Comparison of ENCODE assay signal across 1 cellular context in the genomic region with DNA sequence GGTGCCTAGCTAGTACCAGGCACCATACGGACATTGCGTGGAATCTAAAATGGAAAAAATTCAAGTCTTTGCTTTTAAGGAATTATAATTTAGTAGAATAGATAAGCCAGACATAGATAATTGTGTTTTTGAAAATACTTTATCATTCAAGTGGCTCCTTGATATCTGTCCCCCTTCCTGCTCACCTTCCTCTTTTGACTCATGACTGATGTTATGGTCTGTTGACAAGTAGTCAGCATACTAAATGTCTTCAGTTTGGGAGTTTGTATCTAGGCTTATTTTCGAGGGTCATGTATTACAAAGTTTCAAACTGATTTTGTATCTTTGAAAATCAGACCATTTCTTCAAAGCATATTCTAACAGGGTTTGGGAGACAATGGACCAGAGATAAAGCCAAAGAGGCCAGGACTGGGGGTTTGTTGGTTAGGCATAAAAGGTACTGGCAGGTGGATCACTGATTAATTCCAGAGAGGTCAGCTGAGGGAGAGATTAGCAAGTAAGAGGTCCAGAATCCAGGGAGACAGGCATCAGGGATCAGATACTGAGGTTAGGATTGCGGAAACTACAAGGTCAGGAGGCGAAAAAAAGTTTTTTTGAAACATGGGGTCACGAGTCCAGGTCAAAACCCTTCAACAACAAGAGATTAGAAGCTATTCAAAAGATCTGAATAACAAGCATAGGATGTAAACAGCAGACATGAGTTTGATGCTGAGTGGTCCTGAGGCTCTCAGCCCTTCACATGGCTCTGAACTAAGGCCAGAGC.
TF ChIP-seq lines count a peak whose summit lies in the region.

No MANE protein-coding gene starts in this region.

TF ChIP-seq in HepG2, 621 proteins besides CTCF, POLR2A, EP300 and RAD21 (continued from another document):
- TF ChIP-seq, protein P1, sequence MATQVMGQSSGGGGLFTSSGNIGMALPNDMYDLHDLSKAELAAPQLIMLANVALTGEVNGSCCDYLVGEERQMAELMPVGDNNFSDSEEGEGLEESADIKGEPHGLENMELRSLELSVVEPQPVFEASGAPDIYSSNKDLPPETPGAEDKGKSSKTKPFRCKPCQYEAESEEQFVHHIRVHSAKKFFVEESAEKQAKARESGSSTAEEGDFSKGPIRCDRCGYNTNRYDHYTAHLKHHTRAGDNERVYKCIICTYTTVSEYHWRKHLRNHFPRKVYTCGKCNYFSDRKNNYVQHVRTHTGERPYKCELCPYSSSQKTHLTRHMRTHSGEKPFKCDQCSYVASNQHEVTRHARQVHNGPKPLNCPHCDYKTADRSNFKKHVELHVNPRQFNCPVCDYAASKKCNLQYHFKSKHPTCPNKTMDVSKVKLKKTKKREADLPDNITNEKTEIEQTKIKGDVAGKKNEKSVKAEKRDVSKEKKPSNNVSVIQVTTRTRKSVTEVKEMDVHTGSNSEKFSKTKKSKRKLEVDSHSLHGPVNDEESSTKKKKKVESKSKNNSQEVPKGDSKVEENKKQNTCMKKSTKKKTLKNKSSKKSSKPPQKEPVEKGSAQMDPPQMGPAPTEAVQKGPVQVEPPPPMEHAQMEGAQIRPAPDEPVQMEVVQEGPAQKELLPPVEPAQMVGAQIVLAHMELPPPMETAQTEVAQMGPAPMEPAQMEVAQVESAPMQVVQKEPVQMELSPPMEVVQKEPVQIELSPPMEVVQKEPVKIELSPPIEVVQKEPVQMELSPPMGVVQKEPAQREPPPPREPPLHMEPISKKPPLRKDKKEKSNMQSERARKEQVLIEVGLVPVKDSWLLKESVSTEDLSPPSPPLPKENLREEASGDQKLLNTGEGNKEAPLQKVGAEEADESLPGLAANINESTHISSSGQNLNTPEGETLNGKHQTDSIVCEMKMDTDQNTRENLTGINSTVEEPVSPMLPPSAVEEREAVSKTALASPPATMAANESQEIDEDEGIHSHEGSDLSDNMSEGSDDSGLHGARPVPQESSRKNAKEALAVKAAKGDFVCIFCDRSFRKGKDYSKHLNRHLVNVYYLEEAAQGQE (IDR thresholded peaks at IDR 0.05; ENCODE audit: borderline replicate concordance in 1 of 2, low read depth in 1 of 2, low read length in 2 of 2): peak in 1 of 2 experiments; percentile 65; a peak in 1 of 4 replicates
- TF ChIP-seq, protein P2, sequence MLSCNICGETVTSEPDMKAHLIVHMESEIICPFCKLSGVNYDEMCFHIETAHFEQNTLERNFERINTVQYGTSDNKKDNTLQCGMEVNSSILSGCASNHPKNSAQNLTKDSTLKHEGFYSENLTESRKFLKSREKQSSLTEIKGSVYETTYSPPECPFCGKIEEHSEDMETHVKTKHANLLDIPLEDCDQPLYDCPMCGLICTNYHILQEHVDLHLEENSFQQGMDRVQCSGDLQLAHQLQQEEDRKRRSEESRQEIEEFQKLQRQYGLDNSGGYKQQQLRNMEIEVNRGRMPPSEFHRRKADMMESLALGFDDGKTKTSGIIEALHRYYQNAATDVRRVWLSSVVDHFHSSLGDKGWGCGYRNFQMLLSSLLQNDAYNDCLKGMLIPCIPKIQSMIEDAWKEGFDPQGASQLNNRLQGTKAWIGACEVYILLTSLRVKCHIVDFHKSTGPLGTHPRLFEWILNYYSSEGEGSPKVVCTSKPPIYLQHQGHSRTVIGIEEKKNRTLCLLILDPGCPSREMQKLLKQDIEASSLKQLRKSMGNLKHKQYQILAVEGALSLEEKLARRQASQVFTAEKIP (CRISPR knock-in tag; IDR thresholded peaks at IDR 0.05; ENCODE audit: borderline replicate concordance): no peak
- TF ChIP-seq KDM1A (CRISPR knock-in tag; IDR thresholded peaks at IDR 0.05) (peak; percentile 89), KAT2B (IDR thresholded peaks at IDR 0.05; ENCODE audit: borderline replicate concordance, low read depth, low read length) (no peak), HES4 (CRISPR knock-in tag; IDR thresholded peaks at IDR 0.05; ENCODE audit: borderline replicate concordance) (no peak), ZNF225 (CRISPR knock-in tag; IDR thresholded peaks at IDR 0.05) (no peak), FOXO1 (CRISPR knock-in tag; IDR thresholded peaks at IDR 0.05) (peak; percentile 99), ZMYM3 (CRISPR knock-in tag; IDR thresholded peaks at IDR 0.05) (peak; percentile 75; the same call in 1 of the 2 replicates), CBX1 (IDR thresholded peaks at IDR 0.05; ENCODE audit: low read depth) (no peak), ZC3H13 (CRISPR knock-in tag; IDR thresholded peaks at IDR 0.05) (0 out of 2 replicates have a peak, but pooled peaks have one; percentile 49), ZNF883 (CRISPR knock-in tag; IDR thresholded peaks at IDR 0.05; ENCODE audit: not compliant biosample characterization) (no peak), ZNF644 (CRISPR knock-in tag; IDR thresholded peaks at IDR 0.05; ENCODE audit: low read depth) (peak; percentile 61; the same call in 1 of the 2 replicates), SRSF4 (IDR thresholded peaks at IDR 0.05; ENCODE audit: low read depth, low read length, poor library complexity, severe bottlenecking) (no peak), KDM3A (CRISPR knock-in tag; IDR thresholded peaks at IDR 0.05; ENCODE audit: low read depth) (no peak), ZNF496 (CRISPR knock-in tag; IDR thresholded peaks at IDR 0.05; ENCODE audit: insufficient replicate concordance) (no peak), PHF21A (CRISPR knock-in tag; IDR thresholded peaks at IDR 0.05) (peak; percentile 81), RARA (CRISPR knock-in tag; IDR thresholded peaks at IDR 0.05) (peak; percentile 97), FOXA1 (IDR thresholded peaks at IDR 0.05) (no peak), FOXA1 (CRISPR knock-in tag; IDR thresholded peaks at IDR 0.05) (peak; percentile 90), CREB1 (IDR thresholded peaks at IDR 0.05) (no peak), CREB1 (CRISPR knock-in tag; IDR thresholded peaks at IDR 0.05) (peak; percentile 65), ZNF607 (CRISPR knock-in tag; IDR thresholded peaks at IDR 0.05; ENCODE audit: borderline replicate concordance) (no peak), HMG20B (CRISPR knock-in tag; conservative IDR thresholded peaks at IDR 0.05) (peak; percentile 91), CENPT (CRISPR knock-in tag; IDR thresholded peaks at IDR 0.05; ENCODE audit: low read depth) (no peak), JUNB (CRISPR knock-in tag; IDR thresholded peaks at IDR 0.05; ENCODE audit: borderline replicate concordance) (peak; percentile 37; the same call in 1 of the 2 replicates), ZNF557 (CRISPR knock-in tag; IDR thresholded peaks at IDR 0.05) (no peak), ARID2 (CRISPR knock-in tag; IDR thresholded peaks at IDR 0.05; ENCODE audit: borderline replicate concordance) (no peak), ZNF850 (CRISPR knock-in tag; conservative IDR thresholded peaks at IDR 0.05) (no peak), ZNF564 (CRISPR knock-in tag; IDR thresholded peaks at IDR 0.05) (no peak), HNRNPUL1 (IDR thresholded peaks at IDR 0.05; ENCODE audit: low read depth, low read length) (no peak), ZNF350 (CRISPR knock-in tag; IDR thresholded peaks at IDR 0.05; ENCODE audit: borderline replicate concordance, low read depth) (no peak), ZNF510 (CRISPR knock-in tag; IDR thresholded peaks at IDR 0.05; ENCODE audit: low read depth) (no peak), DPF2 (CRISPR knock-in tag; IDR thresholded peaks at IDR 0.05; ENCODE audit: borderline replicate concordance, low read depth) (peak; percentile 78)
- TF ChIP-seq, protein P3, sequence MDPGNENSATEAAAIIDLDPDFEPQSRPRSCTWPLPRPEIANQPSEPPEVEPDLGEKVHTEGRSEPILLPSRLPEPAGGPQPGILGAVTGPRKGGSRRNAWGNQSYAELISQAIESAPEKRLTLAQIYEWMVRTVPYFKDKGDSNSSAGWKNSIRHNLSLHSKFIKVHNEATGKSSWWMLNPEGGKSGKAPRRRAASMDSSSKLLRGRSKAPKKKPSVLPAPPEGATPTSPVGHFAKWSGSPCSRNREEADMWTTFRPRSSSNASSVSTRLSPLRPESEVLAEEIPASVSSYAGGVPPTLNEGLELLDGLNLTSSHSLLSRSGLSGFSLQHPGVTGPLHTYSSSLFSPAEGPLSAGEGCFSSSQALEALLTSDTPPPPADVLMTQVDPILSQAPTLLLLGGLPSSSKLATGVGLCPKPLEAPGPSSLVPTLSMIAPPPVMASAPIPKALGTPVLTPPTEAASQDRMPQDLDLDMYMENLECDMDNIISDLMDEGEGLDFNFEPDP (CRISPR knock-in tag; conservative IDR thresholded peaks at IDR 0.05): no peak
- TF ChIP-seq, protein P4, sequence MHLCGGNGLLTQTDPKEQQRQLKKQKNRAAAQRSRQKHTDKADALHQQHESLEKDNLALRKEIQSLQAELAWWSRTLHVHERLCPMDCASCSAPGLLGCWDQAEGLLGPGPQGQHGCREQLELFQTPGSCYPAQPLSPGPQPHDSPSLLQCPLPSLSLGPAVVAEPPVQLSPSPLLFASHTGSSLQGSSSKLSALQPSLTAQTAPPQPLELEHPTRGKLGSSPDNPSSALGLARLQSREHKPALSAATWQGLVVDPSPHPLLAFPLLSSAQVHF (CRISPR knock-in tag; IDR thresholded peaks at IDR 0.05): 0 out of 2 replicates have a peak, but pooled peaks have one; percentile 14
- TF ChIP-seq, protein P5, sequence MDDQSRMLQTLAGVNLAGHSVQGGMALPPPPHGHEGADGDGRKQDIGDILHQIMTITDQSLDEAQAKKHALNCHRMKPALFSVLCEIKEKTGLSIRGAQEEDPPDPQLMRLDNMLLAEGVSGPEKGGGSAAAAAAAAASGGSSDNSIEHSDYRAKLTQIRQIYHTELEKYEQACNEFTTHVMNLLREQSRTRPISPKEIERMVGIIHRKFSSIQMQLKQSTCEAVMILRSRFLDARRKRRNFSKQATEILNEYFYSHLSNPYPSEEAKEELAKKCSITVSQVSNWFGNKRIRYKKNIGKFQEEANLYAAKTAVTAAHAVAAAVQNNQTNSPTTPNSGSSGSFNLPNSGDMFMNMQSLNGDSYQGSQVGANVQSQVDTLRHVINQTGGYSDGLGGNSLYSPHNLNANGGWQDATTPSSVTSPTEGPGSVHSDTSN (CRISPR knock-in tag; IDR thresholded peaks at IDR 0.05; ENCODE audit: borderline replicate concordance): no peak
